In genomic region chr3:45055411-45056143, GRCh38 we compare ENCODE assay signal across 8 cellular contexts. TPM values are rescaled to one million over a fixed set of nuclear protein-coding genes. Genes with fewer than 3 reads are reported as not detected.
A peak's percentile ranks its signal among the peaks of the same experiment; 100 is the strongest.
DNase-seq lines count a peak whose midpoint lies in the region; ATAC-seq and TF ChIP-seq lines count a peak whose summit lies in the region.

No MANE protein-coding gene starts in this region.

- H3K9me2 ChIP-seq in OCI-LY7 (ENCODE audit: insufficient read depth, low read length), result no peaks in the 10 kb centered on the region

- BruUV-seq in OCI-LY7 (replicated peaks; lab: Mats Ljungman, UMichigan), result no TSS peak

- intact Hi-C loops in heart right ventricle (cut with DNase I), result loop anchor here in 1 of 10 donors (10.0 kb wide), 1 partner anchor 439 kb away; no protein-coding TSS in a partner anchor
- intact Hi-C loops in OCI-LY7 (cut with micrococcal nuclease; ENCODE audit: unreplicated experiment), result no loop called here
- intact Hi-C loops in upper lobe of right lung (cut with DNase I), result no loop called here
- intact Hi-C loops in stomach (cut with DNase I; ENCODE audit: low total_unique reads), result no loop called here

- CTCF ChIA-PET in OCI-LY7 (lab: Charles Lee; ENCODE audit: unreplicated experiment), result interaction anchor here (0.5 kb wide), 1 partner anchor 25 kb away, joined by 3 read pairs; no protein-coding TSS in a partner anchor

- DNase-seq in heart right ventricle (no peak), right atrium auricular region (ENCODE audit: low spot score) (no peak), OCI-LY7 (ENCODE audit: low spot score) (peak; percentile 32), fibroblast of mammary gland (ENCODE audit: low read depth) (peak; percentile 84), upper lobe of right lung (no peak), LoVo (ENCODE audit: low spot score) (no peak), stomach (no peak)
- DNase-seq in central memory CD4-positive, alpha-beta T cell, result no peak

- no peak overlapping the region for H3K4me2 ChIP-seq in OCI-LY7 (ENCODE audit: low read length)

- 77% methylated on average over 7 of the region's 7 CpGs for WGBS in heart right ventricle, 2 donors
- WGBS in stomach, 5 donors, result 69 to 78% (median 73%) methylated on average over 7 of the region's 7 CpGs

- no peaks in the 10 kb centered on the region for H4K20me1 ChIP-seq in OCI-LY7 (ENCODE audit: insufficient read depth, low read length)

- POLR2A ChIA-PET in OCI-LY7 (lab: Charles Lee), result interaction anchor here (0.7 to 1.6 kb wide), 2 partner anchors 14 to 212 kb away, joined by 3 to 4 read pairs; no protein-coding TSS in a partner anchor

- TF ChIP-seq EP300 in stomach (IDR thresholded peaks at IDR 0.05), result no peak

- peak in 1 of 8 donors; percentile 60 for ATAC-seq in heart right ventricle
- peak; percentile 65 for ATAC-seq in upper lobe of right lung

- no peaks in the 10 kb centered on the region for H3K79me2 ChIP-seq in OCI-LY7 (ENCODE audit: insufficient read depth, low read depth, low read length)

- H3K27ac ChIP-seq in heart right ventricle, result peak overlapping the region in 2 of 10 donors; percentile 47 to 72
- peak overlapping the region in 1 of 2 donors; percentile 22 for H3K27ac ChIP-seq in right atrium auricular region
- no peak overlapping the region for H3K27ac ChIP-seq in OCI-LY7 (ENCODE audit: low read depth, low read length, poor library complexity, severe bottlenecking)
- H3K27ac ChIP-seq in upper lobe of right lung, result peak overlapping the region; percentile 12
- H3K27ac ChIP-seq in stomach, result peak overlapping the region in 2 of 5 donors; percentile 63 to 69

- no peak overlapping the region for H3K4me3 ChIP-seq in heart right ventricle
- no peak overlapping the region for H3K4me3 ChIP-seq in right atrium auricular region
- H3K4me3 ChIP-seq in OCI-LY7 (ENCODE audit: low read depth, low read length, poor library complexity, severe bottlenecking), result no peak overlapping the region
- H3K4me3 ChIP-seq in fibroblast of mammary gland (ENCODE audit: control insufficient read depth, low read depth, low read length), result no peak overlapping the region
- no peak overlapping the region for H3K4me3 ChIP-seq in upper lobe of right lung
- no peak overlapping the region for H3K4me3 ChIP-seq in stomach

- TF ChIP-seq CTCF in heart right ventricle (IDR thresholded peaks at IDR 0.05) (peak in 5 of 9 donors; percentile 11 to 40 (median 34)), right atrium auricular region (IDR thresholded peaks at IDR 0.05) (no peak), OCI-LY7 (conservative IDR thresholded peaks at IDR 0.05; ENCODE audit: low read length) (peak; percentile 71), fibroblast of mammary gland (conservative IDR thresholded peaks at IDR 0.05; ENCODE audit: control insufficient read depth, insufficient read depth, low read depth, low read length) (peak; percentile 10), upper lobe of right lung (IDR thresholded peaks at IDR 0.05) (no peak), stomach (IDR thresholded peaks at IDR 0.05) (no peak)

- H3K36me3 ChIP-seq in heart right ventricle (no peaks in the 10 kb centered on the region), right atrium auricular region (no peaks in the 10 kb centered on the region), OCI-LY7 (ENCODE audit: insufficient read depth, low read length) (no peaks in the 10 kb centered on the region), upper lobe of right lung (no peaks in the 10 kb centered on the region), stomach (no peaks in the 10 kb centered on the region)

- TF ChIP-seq POLR2A in stomach (IDR thresholded peaks at IDR 0.05), result no peak

- H3K4me1 ChIP-seq in heart right ventricle (peaks cover 0 to 60% (median 11%) of the 10 kb centered on the region in 9 donors), right atrium auricular region (peaks cover 0 to 18% of the 10 kb centered on the region in 2 donors), OCI-LY7 (ENCODE audit: insufficient read depth, low read length, poor library complexity, severe bottlenecking) (no peaks in the 10 kb centered on the region), upper lobe of right lung (peaks cover 20% of the 10 kb centered on the region), stomach (peaks cover 0 to 45% (median 13%) of the 10 kb centered on the region in 4 donors)

- H3K27me3 ChIP-seq in heart right ventricle (no peaks in the 10 kb centered on the region), right atrium auricular region (no peaks in the 10 kb centered on the region), upper lobe of right lung (no peaks in the 10 kb centered on the region), stomach (no peaks in the 10 kb centered on the region)

- no peak overlapping the region for H2AFZ ChIP-seq in OCI-LY7 (ENCODE audit: low read length)

- no peaks in the 10 kb centered on the region for H3K9me3 ChIP-seq in heart right ventricle
- H3K9me3 ChIP-seq in right atrium auricular region, result no peaks in the 10 kb centered on the region
- H3K9me3 ChIP-seq in OCI-LY7 (ENCODE audit: low read length), result no peaks in the 10 kb centered on the region
- no peaks in the 10 kb centered on the region for H3K9me3 ChIP-seq in upper lobe of right lung
- H3K9me3 ChIP-seq in stomach, result no peaks in the 10 kb centered on the region

RNA-seq across cellular contexts. Expression of gene CLEC3B, which starts 29.5 kb away (rescaled TPM):
- total RNA-seq in heart right ventricle, result 10 to 100 TPM; 34.8 to 72.9 (median 54.3) TPM
- 100 to 1,000 TPM; 179 to 355 TPM for polyA plus RNA-seq in heart right ventricle
- total RNA-seq in right atrium auricular region, result 100 to 1,000 TPM; 138 to 180 TPM
- 1.3 TPM in 1 of 2 replicates, not detected in the other for total RNA-seq in OCI-LY7 (2014; rRNA removed; shearing (Covaris generic))
- total RNA-seq in OCI-LY7 (2022), result not detected in 2 replicates
- total RNA-seq in upper lobe of right lung, result 265 TPM
- 100 to 1,000 TPM in 1 of 5 donors, 10 to 100 TPM in 2, not detected in 2; 25.4 to 199 (median 73.6) TPM for total RNA-seq in stomach
- 10 to 100 TPM; 16.7 to 29.7 (median 24.0) TPM for polyA plus RNA-seq in stomach

Comparison
In these comparisons a context has a peak if more than half of its experiments do, and no peak if none do; other contexts are left out.
1. CTCF ChIP-seq: peak in heart right ventricle (5 of 9), OCI-LY7 (single experiment) and fibroblast of mammary gland (single experiment); none in right atrium auricular region (0 of 2), upper lobe of right lung (single experiment) and stomach (0 of 7).
2. DNase-seq: peak in OCI-LY7 (single experiment) and fibroblast of mammary gland (single experiment); none in heart right ventricle (0 of 2), right atrium auricular region (single experiment), upper lobe of right lung (single experiment), LoVo (single experiment), central memory CD4-positive, alpha-beta T cell (single experiment) and stomach (single experiment).